In genomic region chr7:106812027-106812643, GRCh38 we compare ENCODE assay signal across 19 cellular contexts. TPM values are rescaled to one million over a fixed set of nuclear protein-coding genes. Genes with fewer than 3 reads are reported as not detected.
DNase-seq lines count a peak whose midpoint lies in the region; ATAC-seq and TF ChIP-seq lines count a peak whose summit lies in the region.
"Had no signal": no experiment of that assay in that cellular context is flagged by ENCODE, and none has a peak within 500 bp of the region (broad histone marks: within the 10 kb centered on the region; RNA-seq: fewer than 3 reads in every experiment).

No MANE protein-coding gene starts in this region.

- POLR2A ChIA-PET in MCF 10A (lab: Yijun Ruan, JAX), result interaction anchor here (0.6 to 1.4 kb wide), 2 partner anchors 15 to 1171 kb away, joined by 4 to 6 read pairs; no protein-coding TSS in a partner anchor

- peaks cover 7% of the 10 kb centered on the region for H3K27me3 ChIP-seq in foreskin keratinocyte
- H3K27me3 ChIP-seq: SJSA1 had no signal

- no peaks in the 10 kb centered on the region for H3K9me3 Mint-ChIP-seq in activated T-helper 2 cell treated with anti-CD3 and anti-CD28 coated beads, Interferon-gamma antibody, Interleukin-2, Interleukin-4, amounts not matched to agents 10 μg/mL and 5 μg/mL and 100 μg/mL, durations not matched to agents 14 hours and 24 hours and 36 hours
- no peaks in the 10 kb centered on the region for H3K9me3 Mint-ChIP-seq in MCF 10A (ENCODE audit: unreplicated experiment)
- H3K9me3 Mint-ChIP-seq: mesothelial cell of epicardium had no signal

- intact Hi-C loops in activated T-helper 2 cell treated with anti-CD3 and anti-CD28 coated beads, Interferon-gamma antibody, Interleukin-2, Interleukin-4, amounts not matched to agents 10 μg/mL and 5 μg/mL and 100 μg/mL, durations not matched to agents 14 hours and 24 hours and 36 hours (cut with micrococcal nuclease), result no loop called here
- intact Hi-C loops in MCF 10A (cut with micrococcal nuclease), result no loop called here

- DNase-seq in AG20443 (ENCODE audit: low spot score) (peak; percentile 62), myocyte (ENCODE audit: low read depth) (peak; percentile 75), foreskin keratinocyte (no peak), NCI-H2171 (lab: John Stamatoyannopoulos, UW) (no peak), MCF 10A (ENCODE audit: unreplicated experiment) (no peak)
- DNase-seq in activated T-helper 2 cell treated with anti-CD3 and anti-CD28 coated beads, Interferon-gamma antibody, Interleukin-2, Interleukin-4, amounts not matched to agents 10 μg/mL and 5 μg/mL and 100 μg/mL, durations not matched to agents 14 hours and 24 hours and 36 hours (ENCODE audit: low spot score), result peak; percentile 8
- DNase-seq: activated effector memory CD4-positive, alpha-beta T cell treated with anti-CD3 and anti-CD28 coated beads, Interleukin-2, amount 50 U/mL, for 16 hours; GF-D8; NCI-H1436; NCI-H748 treated with DMSO at 0.1 percent for 48 hours; stimulated activated CD4-positive, alpha-beta T cell treated with anti-CD3 and anti-CD28 coated beads, Interleukin-2, amount 100 ng/mL, for 48 hours; stimulated activated naive CD4-positive, alpha-beta T cell treated with Interleukin-2 at 50 U/mL for 16 hours had no signal

- TF ChIP-seq CTCF in foreskin keratinocyte (conservative IDR thresholded peaks at IDR 0.05) (no peak), MCF 10A (IDR thresholded peaks at IDR 0.05; ENCODE audit: unreplicated experiment) (no peak)

- H3K4me1 Mint-ChIP-seq in activated T-helper 2 cell treated with anti-CD3 and anti-CD28 coated beads, Interferon-gamma antibody, Interleukin-2, Interleukin-4, amounts not matched to agents 10 μg/mL and 5 μg/mL and 100 μg/mL, durations not matched to agents 14 hours and 24 hours and 36 hours (ENCODE audit: low read depth), result peaks cover 4% of the 10 kb centered on the region
- H3K4me1 Mint-ChIP-seq in MCF 10A (ENCODE audit: insufficient read depth, unreplicated experiment), result no peaks in the 10 kb centered on the region
- H3K4me1 Mint-ChIP-seq: mesothelial cell of epicardium had no signal

- no TSS peak for BruUV-seq in MCF 10A (replicated peaks; lab: Mats Ljungman, UMichigan)

- no peaks in the 10 kb centered on the region for H3K36me3 Mint-ChIP-seq in activated T-helper 2 cell treated with anti-CD3 and anti-CD28 coated beads, Interferon-gamma antibody, Interleukin-2, Interleukin-4, amounts not matched to agents 10 μg/mL and 5 μg/mL and 100 μg/mL, durations not matched to agents 14 hours and 24 hours and 36 hours (ENCODE audit: low read depth)
- no peaks in the 10 kb centered on the region for H3K36me3 Mint-ChIP-seq in MCF 10A (ENCODE audit: insufficient read depth, unreplicated experiment)
- H3K36me3 Mint-ChIP-seq: mesothelial cell of epicardium had no signal

- ATAC-seq in GM19351 (IDR thresholded peaks at IDR 0.05; ENCODE audit: unreplicated experiment), result peak; percentile 44
- ATAC-seq in foreskin keratinocyte, result no peak
- no peak for ATAC-seq in HG03432 (IDR thresholded peaks at IDR 0.05; ENCODE audit: unreplicated experiment)
- ATAC-seq: activated CD4-positive, CD25-positive, alpha-beta regulatory T cell treated with anti-CD3 and anti-CD28 coated beads, Interleukin-2, amount 50 U/mL, for 24 hours had no signal

- H3K4me3 Mint-ChIP-seq in activated T-helper 2 cell treated with anti-CD3 and anti-CD28 coated beads, Interferon-gamma antibody, Interleukin-2, Interleukin-4, amounts not matched to agents 10 μg/mL and 5 μg/mL and 100 μg/mL, durations not matched to agents 14 hours and 24 hours and 36 hours (ENCODE audit: low read depth), result no peak overlapping the region
- no peak overlapping the region for H3K4me3 Mint-ChIP-seq in MCF 10A (ENCODE audit: unreplicated experiment)
- H3K4me3 Mint-ChIP-seq: mesothelial cell of epicardium had no signal

- CTCF ChIA-PET in MCF 10A (lab: Yijun Ruan, JAX), result interaction anchor here (0.6 to 2.1 kb wide), 5 partner anchors 17 to 845 kb away, joined by 3 to 14 read pairs (median 5); no protein-coding TSS in a partner anchor

- H3K27me3 Mint-ChIP-seq in activated T-helper 2 cell treated with anti-CD3 and anti-CD28 coated beads, Interferon-gamma antibody, Interleukin-2, Interleukin-4, amounts not matched to agents 10 μg/mL and 5 μg/mL and 100 μg/mL, durations not matched to agents 14 hours and 24 hours and 36 hours (ENCODE audit: low read depth), result peaks cover 9% of the 10 kb centered on the region
- H3K27me3 Mint-ChIP-seq in MCF 10A (ENCODE audit: insufficient read depth, unreplicated experiment), result no peaks in the 10 kb centered on the region

- H3K27ac ChIP-seq in foreskin keratinocyte, result no peak overlapping the region
- H3K27ac ChIP-seq: SJSA1 had no signal

- no peak overlapping the region for H3K27ac Mint-ChIP-seq in activated T-helper 2 cell treated with anti-CD3 and anti-CD28 coated beads, Interferon-gamma antibody, Interleukin-2, Interleukin-4, amounts not matched to agents 10 μg/mL and 5 μg/mL and 100 μg/mL, durations not matched to agents 14 hours and 24 hours and 36 hours
- H3K27ac Mint-ChIP-seq in MCF 10A (ENCODE audit: low read depth, unreplicated experiment), result no peak overlapping the region
- H3K27ac Mint-ChIP-seq: mesothelial cell of epicardium had no signal

- no peaks in the 10 kb centered on the region for H3K4me1 ChIP-seq in foreskin keratinocyte

RNA-seq across cellular contexts. Expression of gene PIK3CG, which starts 52.9 kb away (rescaled TPM):
- 36.6 and 36.7 TPM in 2 replicates for total RNA-seq in activated T-helper 2 cell treated with anti-CD3 and anti-CD28 coated beads, Interferon-gamma antibody, Interleukin-2, Interleukin-4, amounts not matched to agents 10 μg/mL and 5 μg/mL and 100 μg/mL, durations not matched to agents 14 hours and 24 hours and 36 hours
- total RNA-seq in myocyte (not detected in 2 replicates), foreskin keratinocyte (not detected in 2 replicates), MCF 10A (2022) (not detected in 2 replicates)
- polyA plus RNA-seq in myocyte (2012), result not detected
- not detected in 2 replicates for polyA plus RNA-seq in foreskin keratinocyte
- total RNA-seq: bronchial epithelial cell had no signal
- polyA plus RNA-seq: BJ had no signal

Comparison
In these comparisons a context has a peak if more than half of its experiments do, and no peak if none do; other contexts are left out.
1. DNase-seq: peak in AG20443 (single experiment), activated T-helper 2 cell treated with anti-CD3 and anti-CD28 coated beads, Interferon-gamma antibody, Interleukin-2, Interleukin-4, amounts not matched to agents 10 μg/mL and 5 μg/mL and 100 μg/mL, durations not matched to agents 14 hours and 24 hours and 36 hours (single experiment) and myocyte (single experiment); none in foreskin keratinocyte (0 of 2), NCI-H2171 (single experiment) and MCF 10A (single experiment).
2. RNA of gene PIK3CG, which starts 52.9 kb away (total RNA-seq): 36.6 to 36.7 TPM in activated T-helper 2 cell treated with anti-CD3 and anti-CD28 coated beads, Interferon-gamma antibody, Interleukin-2, Interleukin-4, amounts not matched to agents 10 μg/mL and 5 μg/mL and 100 μg/mL, durations not matched to agents 14 hours and 24 hours and 36 hours; not detected in myocyte, not detected in foreskin keratinocyte and not detected in MCF 10A; every median in the first group is over 10 times any median in the second.